In the genomic region with DNA sequence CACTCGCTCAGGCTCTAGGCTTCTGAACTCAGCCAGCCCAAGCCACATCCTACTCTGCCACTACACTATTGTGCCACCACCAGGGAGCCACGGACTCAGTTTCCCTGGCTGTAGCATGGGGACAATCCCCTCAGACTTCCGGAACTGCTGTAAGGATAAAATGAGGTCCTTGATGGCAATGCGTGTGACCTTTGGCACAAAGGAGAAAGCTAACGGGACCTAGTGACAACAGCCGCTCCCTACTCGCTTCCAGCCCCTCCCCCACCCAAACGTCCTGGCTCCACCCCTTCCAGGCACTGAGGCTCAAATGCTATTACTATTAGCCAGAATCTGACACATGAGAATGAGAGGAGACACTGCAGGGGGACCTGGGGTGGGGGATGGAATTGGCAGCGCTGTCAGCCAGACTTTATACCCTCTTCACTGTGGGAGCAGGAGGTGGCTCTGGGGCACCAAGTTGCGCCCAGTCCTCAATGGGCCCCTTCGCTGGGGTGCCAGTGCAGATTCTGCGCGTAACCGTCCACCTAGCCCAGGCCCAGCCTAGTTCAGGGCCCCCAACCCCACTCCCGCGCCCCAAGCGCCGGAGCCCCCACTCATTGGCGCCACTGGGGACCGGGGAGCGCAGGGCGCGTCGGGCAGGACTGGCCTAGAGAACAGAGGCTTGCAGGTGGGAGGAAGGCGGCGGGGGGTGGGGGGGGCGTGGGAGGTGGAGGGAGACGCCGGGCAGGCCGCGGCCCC, we compare ENCODE assay signal across 15 cellular contexts. TPM values are rescaled to one million over a fixed set of nuclear protein-coding genes. Genes with fewer than 3 reads are reported as not detected.
A peak's percentile ranks its signal among the peaks of the same experiment; 100 is the strongest.
DNase-seq lines count a peak whose midpoint lies in the region; TF ChIP-seq lines count a peak whose summit lies in the region.
"Had no signal": no experiment of that assay in that cellular context is flagged by ENCODE, and none has a peak within 500 bp of the region (broad histone marks: within the 10 kb centered on the region; RNA-seq: fewer than 3 reads in every experiment).

No MANE protein-coding gene starts in this region.

- DNase-seq in breast epithelium (ENCODE audit: low spot score in 2 of 2), result no peak
- DNase-seq in mammary epithelial cell, result no peak
- DNase-seq in NCI-H1105 treated with DMSO at 0.1 percent for 48 hours (lab: John Stamatoyannopoulos, UW), result peak; percentile 2
- DNase-seq in suprapubic skin (ENCODE audit: low spot score in 2 of 2), result no peak
- DNase-seq in GM10266 (ENCODE audit: extremely low spot score), result no peak
- DNase-seq in stimulated activated CD4-positive, alpha-beta T cell treated with anti-CD3 and anti-CD28 coated beads, Interleukin-12 subunit alpha, Interleukin-12 subunit beta, amount 100 ng/mL, for 4 hours, result no peak
- DNase-seq in superior temporal gyrus (ENCODE audit: extremely low spot score), result no peak
- DNase-seq: foreskin keratinocyte; NCI-H1092 treated with DMSO at 0.1 percent for 48 hours; SHP77; stimulated activated CD8-positive, alpha-beta memory T cell treated with anti-CD3 and anti-CD28 coated beads, Interleukin-4, amount 100 ng/mL, for 48 hours had no signal

- H3K9ac ChIP-seq in mammary epithelial cell (ENCODE audit: insufficient read depth, low read length) (no peak overlapping the region), iPS-20b (ENCODE audit: low read depth, low read length) (no peak overlapping the region)

- H3K4me1 ChIP-seq in breast epithelium, result no peaks in the 10 kb centered on the region
- peaks cover 26% of the 10 kb centered on the region for H3K4me1 ChIP-seq in mammary epithelial cell (ENCODE audit: insufficient read depth, low read length)
- no peaks in the 10 kb centered on the region for H3K4me1 ChIP-seq in iPS-20b (ENCODE audit: insufficient read depth, low read length)
- peaks cover 22% of the 10 kb centered on the region for H3K4me1 ChIP-seq in suprapubic skin
- H3K4me1 ChIP-seq: foreskin keratinocyte had no signal

- intact Hi-C loops in breast epithelium (cut with DNase I; ENCODE audit: low total_unique reads) (no loop called here), mammary epithelial cell (cut with micrococcal nuclease) (no loop called here)

- H2AFZ ChIP-seq in mammary epithelial cell (ENCODE audit: low read depth, low read length), result no peak overlapping the region

- dilution Hi-C loops in mammary epithelial cell (cut with HindIII; ENCODE audit: low sequenced_read_pairs), result no loop called here

- TF ChIP-seq CTCF in breast epithelium (IDR thresholded peaks at IDR 0.05), result no peak
- TF ChIP-seq CTCF in mammary epithelial cell (conservative IDR thresholded peaks at IDR 0.05 in 1 of 2, IDR thresholded peaks at IDR 0.05 in 1 of 2; ENCODE audit: extremely low read depth in 1 of 2, insufficient read depth in 1 of 2, low read depth in 1 of 2, low read length in 2 of 2), result no peak
- no peak for TF ChIP-seq CTCF in suprapubic skin (IDR thresholded peaks at IDR 0.05)
- no peak for TF ChIP-seq CTCF in GM10266 (IDR thresholded peaks at IDR 0.05; ENCODE audit: control insufficient read depth, insufficient read depth, low read depth, missing control alignments)

- TF ChIP-seq EP300 in suprapubic skin (IDR thresholded peaks at IDR 0.05), result no peak

- H3K4me3 ChIP-seq in breast epithelium, result peak overlapping the region in 2 of 3 donors; percentile 30 to 52
- no peak overlapping the region for H3K4me3 ChIP-seq in mammary epithelial cell (replicated peaks in 1 of 3; ENCODE audit: insufficient read depth in 1 of 3, low read depth in 2 of 3, low read length in 3 of 3)
- H3K4me3 ChIP-seq in iPS-20b (ENCODE audit: low read length), result peak overlapping the region; percentile 50; the same call in 1 of the 2 replicates
- H3K4me3 ChIP-seq in suprapubic skin, result peak overlapping the region; percentile 34

- H3K27ac ChIP-seq in breast epithelium (no peak overlapping the region), mammary epithelial cell (ENCODE audit: insufficient read depth, low read depth, low read length) (no peak overlapping the region), iPS-20b (ENCODE audit: low read length) (no peak overlapping the region), suprapubic skin (no peak overlapping the region)
- H3K27ac ChIP-seq: foreskin keratinocyte had no signal

- H3K79me2 ChIP-seq in mammary epithelial cell (ENCODE audit: insufficient read depth, low read length), result no peaks in the 10 kb centered on the region

- CTCF ChIA-PET in mammary epithelial cell (lab: Charles Lee; ENCODE audit: low non-redundant PET), result no interaction called here

- H3K9me3 ChIP-seq in breast epithelium (no peaks in the 10 kb centered on the region), mammary epithelial cell (replicated peaks; ENCODE audit: insufficient read depth, low read length) (peaks cover 8% of the 10 kb centered on the region), iPS-20b (ENCODE audit: insufficient read depth, low read depth, low read length) (no peaks in the 10 kb centered on the region), suprapubic skin (no peaks in the 10 kb centered on the region)

- no peak overlapping the region for H3K4me2 ChIP-seq in mammary epithelial cell (ENCODE audit: insufficient read depth, low read depth, low read length)

- H3K27me3 ChIP-seq in breast epithelium (peaks cover 0 to 95% of the 10 kb centered on the region in 2 donors), mammary epithelial cell (ENCODE audit: insufficient read depth, low read length) (peaks cover 15% of the 10 kb centered on the region), iPS-20b (ENCODE audit: insufficient read depth, low read length) (peaks cover 66% of the 10 kb centered on the region), suprapubic skin (peaks cover 65% of the 10 kb centered on the region)

- H3K36me3 ChIP-seq in breast epithelium (no peaks in the 10 kb centered on the region), mammary epithelial cell (ENCODE audit: insufficient read depth, low read length) (no peaks in the 10 kb centered on the region), iPS-20b (ENCODE audit: insufficient read depth, low read depth, low read length) (no peaks in the 10 kb centered on the region), suprapubic skin (no peaks in the 10 kb centered on the region)

- no peak for TF ChIP-seq POLR2A in breast epithelium (IDR thresholded peaks at IDR 0.05)
- no peak for TF ChIP-seq POLR2A in suprapubic skin (IDR thresholded peaks at IDR 0.05)

- no peaks in the 10 kb centered on the region for H4K20me1 ChIP-seq in mammary epithelial cell (ENCODE audit: insufficient read depth, low read length)

- WGBS in mammary epithelial cell (ENCODE audit: low coverage, missing lambda C conversion rate), result 71% methylated on average over 10 of the region's 31 CpGs
- 33% methylated on average over 10 of the region's 31 CpGs for WGBS in suprapubic skin

- no TSS peak for BruUV-seq in mammary epithelial cell (replicated peaks; lab: Mats Ljungman, UMichigan)

- in situ Hi-C loops in mammary epithelial cell (cut with MboI; ENCODE audit: low sequenced_read_pairs in 2 of 2), result no loop called here

RNA-seq across cellular contexts. Expression of gene DUSP9, which starts 5.3 kb away (rescaled TPM):
- total RNA-seq in breast epithelium (under 1 TPM in 2 of 3 donors, not detected in 1; 0.33 to 0.73 TPM), mammary epithelial cell (under 1 TPM; 0.50 to 0.64 TPM), suprapubic skin (under 1 TPM in 2 of 4 donors, not detected in 2; 0.19 to 0.48 TPM)
- 0.59 TPM for polyA plus RNA-seq in mammary epithelial cell
- polyA minus RNA-seq in mammary epithelial cell, result 1.1 TPM
- total RNA-seq: aorta, HT-29 had no signal
- polyA plus RNA-seq: aorta had no signal

RNA-seq across cellular contexts. Expression of gene PNCK, which starts 31.9 kb away (rescaled TPM):
- 1 to 10 TPM in 1 of 3 donors, under 1 TPM in 2; 0.48 to 1.3 (median 0.73) TPM for total RNA-seq in breast epithelium
- total RNA-seq in mammary epithelial cell, result 1 to 10 TPM; 1.2 to 1.7 TPM
- polyA plus RNA-seq in mammary epithelial cell, result 0.39 TPM
- not detected for polyA minus RNA-seq in mammary epithelial cell
- 1 to 10 TPM; 1.2 to 1.8 (median 1.4) TPM for total RNA-seq in suprapubic skin
- total RNA-seq: foreskin keratinocyte, G401 had no signal

RNA-seq across cellular contexts. Expression of gene CCNQ, which starts 42.8 kb away (rescaled TPM):
- total RNA-seq in breast epithelium, result 10 to 100 TPM; 23.9 to 42.6 (median 39.7) TPM
- 10 to 100 TPM; 25.9 to 27.3 TPM for total RNA-seq in mammary epithelial cell
- polyA plus RNA-seq in mammary epithelial cell, result 43.3 TPM
- polyA minus RNA-seq in mammary epithelial cell, result 51.8 TPM
- 10 to 100 TPM; 16.4 to 33.2 (median 29.3) TPM for total RNA-seq in suprapubic skin

RNA-seq across cellular contexts. Expression of gene SLC6A8, which starts 46.0 kb away (rescaled TPM):
- total RNA-seq in breast epithelium (10 to 100 TPM in 2 of 3 donors, 1 to 10 TPM in 1; 7.6 to 40.8 (median 18.4) TPM), mammary epithelial cell (10 to 100 TPM; 20.5 to 99.2 TPM), suprapubic skin (10 to 100 TPM; 26.1 to 74.1 (median 45.2) TPM)
- 82.3 TPM for polyA plus RNA-seq in mammary epithelial cell
- polyA minus RNA-seq in mammary epithelial cell, result 178 TPM

Comparison
In these comparisons a context has a peak if more than half of its experiments do, and no peak if none do; other contexts are left out.
1. H3K4me3 ChIP-seq: peak in breast epithelium (2 of 3), iPS-20b (single experiment) and suprapubic skin (single experiment); none in mammary epithelial cell (0 of 3).